Comparison of ENCODE assay signal across 17 cellular contexts in the genomic region with DNA sequence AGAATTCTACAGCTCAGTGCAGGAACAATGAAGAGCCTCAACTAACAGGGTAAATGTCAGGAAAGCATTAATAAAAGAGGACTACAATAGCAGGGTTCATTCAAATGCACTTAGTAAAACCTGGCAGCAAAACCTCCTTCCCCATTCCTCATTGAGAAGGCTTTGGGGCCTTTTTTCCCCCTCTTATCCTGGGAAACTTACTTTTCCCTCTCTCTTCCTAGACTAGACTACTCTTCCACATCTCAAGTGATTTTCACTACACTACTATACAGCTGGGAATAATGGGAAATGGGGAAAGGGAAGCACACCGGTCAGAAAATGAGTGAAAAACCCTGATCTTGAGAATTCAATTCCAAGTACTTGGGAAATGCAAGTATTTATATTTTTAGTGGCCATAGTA. TPM values are rescaled to one million over a fixed set of nuclear protein-coding genes. Genes with fewer than 3 reads are reported as not detected.
DNase-seq lines count a peak whose midpoint lies in the region; ATAC-seq and TF ChIP-seq lines count a peak whose summit lies in the region.
"Had no signal": no experiment of that assay in that cellular context is flagged by ENCODE, and none has a peak within 500 bp of the region (broad histone marks: within the 10 kb centered on the region; RNA-seq: fewer than 3 reads in every experiment).

No MANE protein-coding gene starts in this region.

- peaks cover 13 to 53% of the 10 kb centered on the region in 2 experiments for H3K79me1 ChIP-seq in IMR-90 (ENCODE audit: low read depth in 1 of 2, low read length in 2 of 2)

- H3K23ac ChIP-seq in IMR-90 (ENCODE audit: low read depth, low read length), result peak overlapping the region; percentile 82; the same call in 1 of the 2 replicates

- TF ChIP-seq CTCF in IMR-90 (conservative IDR thresholded peaks at IDR 0.05; ENCODE audit: low read depth, low read length) (no peak), neural progenitor cell (IDR thresholded peaks at IDR 0.05) (no peak)

- H3K4ac ChIP-seq in IMR-90 (ENCODE audit: low read depth, low read length), result no peak overlapping the region

- DNase-seq in activated CD4-positive, alpha-beta T cell treated with anti-CD3 and anti-CD28 coated beads for 36 hours, result no peak
- no peak for DNase-seq in activated CD4-positive, alpha-beta T cell treated with anti-CD3 and anti-CD28 coated beads for 1 hour
- DNase-seq in IMR-90 (no peak), neural progenitor cell (ENCODE audit: low spot score) (no peak), kidney tubule cell (ENCODE audit: low spot score) (no peak)
- DNase-seq in activated naive CD8-positive, alpha-beta T cell treated with anti-CD3 and anti-CD28 coated beads, Interleukin-2, amount 10 ng/mL, durations not matched to agents 7 days and 5 days, result no peak
- DNase-seq: activated B cell treated with CpG ODN at 0.5 μM for 24 hours; activated T-cell treated with anti-CD3 and anti-CD28 coated beads for 4 hours; NCI-H1417 treated with DMSO at 0.1 percent for 48 hours; NCI-H446 treated with DMSO at 0.1 percent for 48 hours; OCI-M1; stimulated activated CD4-positive, alpha-beta T cell treated with anti-CD3 and anti-CD28 coated beads, Interleukin-1b, Interleukin-23, amount 100 ng/mL, for 48 hours; SW 1271; trophoblast cell had no signal

- no peak overlapping the region for H3K4me2 ChIP-seq in IMR-90 (ENCODE audit: low read depth, low read length)
- H3K4me2 ChIP-seq in neural progenitor cell, result no peak overlapping the region
- H3K4me2 ChIP-seq: hepatocyte had no signal

- no peak overlapping the region for H2AK9ac ChIP-seq in IMR-90 (replicated peaks; ENCODE audit: low read depth, low read length, poor library complexity)

- no peaks in the 10 kb centered on the region for H3K9me1 ChIP-seq in IMR-90 (ENCODE audit: insufficient read depth, low read length)

- WGBS in IMR-90 (ENCODE audit: extremely low coverage in 2 of 2, insufficient read length in 1 of 2), 2 experiments, result no CpG with 5 or more reads among the region's 1 CpG

- H2AFZ ChIP-seq in IMR-90 (replicated peaks; ENCODE audit: low read length, poor library complexity) (no peak overlapping the region), neural progenitor cell (replicated peaks) (no peak overlapping the region)
- H2AFZ ChIP-seq: hepatocyte had no signal

- H2AK5ac ChIP-seq in IMR-90 (ENCODE audit: low read depth, low read length), result no peak overlapping the region

- H3K18ac ChIP-seq in IMR-90 (ENCODE audit: low read depth, low read length), result no peak overlapping the region

- no peak overlapping the region for H3K4me3 Mint-ChIP-seq in activated CD4-positive, alpha-beta T cell treated with anti-CD3 and anti-CD28 coated beads for 36 hours
- H3K4me3 Mint-ChIP-seq in activated naive CD8-positive, alpha-beta T cell treated with anti-CD3 and anti-CD28 coated beads, Interleukin-2, amount 10 ng/mL, durations not matched to agents 7 days and 5 days, result no peak overlapping the region
- H3K4me3 Mint-ChIP-seq in neural progenitor cell, result no peak overlapping the region
- H3K4me3 Mint-ChIP-seq: activated B cell treated with CpG ODN at 0.5 μM for 24 hours had no signal

- peaks cover 90% of the 10 kb centered on the region for H3K79me2 ChIP-seq in neural progenitor cell (ENCODE audit: low read depth)

- no peak overlapping the region; a peak in 1 of 4 replicates for H4K8ac ChIP-seq in IMR-90 (ENCODE audit: low read depth in 2 of 2, low read length in 2 of 2)

- H3K56ac ChIP-seq in IMR-90 (ENCODE audit: extremely low read depth, insufficient read depth, low read length), result no peak overlapping the region

- peak overlapping the region; percentile 15 for H2BK5ac ChIP-seq in IMR-90 (ENCODE audit: low read depth, low read length, poor library complexity, severe bottlenecking)

- no peaks in the 10 kb centered on the region for H3K27me3 Mint-ChIP-seq in activated CD4-positive, alpha-beta T cell treated with anti-CD3 and anti-CD28 coated beads for 36 hours
- no peaks in the 10 kb centered on the region for H3K27me3 Mint-ChIP-seq in activated naive CD8-positive, alpha-beta T cell treated with anti-CD3 and anti-CD28 coated beads, Interleukin-2, amount 10 ng/mL, durations not matched to agents 7 days and 5 days
- H3K27me3 Mint-ChIP-seq in neural progenitor cell (ENCODE audit: insufficient read depth, low read depth), result no peaks in the 10 kb centered on the region
- H3K27me3 Mint-ChIP-seq: activated B cell treated with CpG ODN at 0.5 μM for 24 hours had no signal

- H2BK20ac ChIP-seq in IMR-90 (ENCODE audit: low read depth, low read length), result no peak overlapping the region

- BruUV-seq in IMR-90 (replicated peaks; lab: Mats Ljungman, UMichigan), result no TSS peak

- no peak for TF ChIP-seq RAD21 in IMR-90 (IDR thresholded peaks at IDR 0.05; ENCODE audit: low read length)

- no peaks in the 10 kb centered on the region for H3K9me3 ChIP-seq in IMR-90 (ENCODE audit: control insufficient read depth, insufficient read depth, low read length)
- H3K9me3 ChIP-seq in neural progenitor cell (ENCODE audit: low read depth), result no peaks in the 10 kb centered on the region

- H3K27me3 ChIP-seq in IMR-90 (ENCODE audit: control insufficient read depth, insufficient read depth, low read length), result no peaks in the 10 kb centered on the region
- no peaks in the 10 kb centered on the region for H3K27me3 ChIP-seq in neural progenitor cell
- H3K27me3 ChIP-seq: hepatocyte had no signal

- intact Hi-C loops in activated CD4-positive, alpha-beta T cell treated with anti-CD3 and anti-CD28 coated beads for 36 hours (cut with DNase I, micrococcal nuclease), result loop anchor here in 1 of 2 experiments (2.0 to 10.0 kb wide), 2 partner anchors 26 to 244 kb away; no protein-coding TSS in a partner anchor
- intact Hi-C loops in IMR-90 (cut with micrococcal nuclease), result loop anchor here (10.0 kb wide), 1 partner anchor 176 kb away; no protein-coding TSS in a partner anchor

- H2BK120ac ChIP-seq in IMR-90 (ENCODE audit: low read depth, low read length), result no peak overlapping the region

- H4K91ac ChIP-seq in IMR-90 (ENCODE audit: insufficient read depth, low read depth, low read length), result no peak overlapping the region

- in situ Hi-C loops in IMR-90 (cut with MboI; ENCODE audit: low sequenced_read_pairs), result no loop called here

- H3K4me1 ChIP-seq in IMR-90 (ENCODE audit: control insufficient read depth, insufficient read depth, low read length), result no peaks in the 10 kb centered on the region
- no peaks in the 10 kb centered on the region for H3K4me1 ChIP-seq in neural progenitor cell

- H3K36me3 Mint-ChIP-seq in activated CD4-positive, alpha-beta T cell treated with anti-CD3 and anti-CD28 coated beads for 36 hours (ENCODE audit: low read depth), result peaks cover 74% of the 10 kb centered on the region
- H3K36me3 Mint-ChIP-seq in activated naive CD8-positive, alpha-beta T cell treated with anti-CD3 and anti-CD28 coated beads, Interleukin-2, amount 10 ng/mL, durations not matched to agents 7 days and 5 days, result peaks cover 38% of the 10 kb centered on the region
- peaks cover 30% of the 10 kb centered on the region for H3K36me3 Mint-ChIP-seq in neural progenitor cell

- peaks cover 69% of the 10 kb centered on the region for H3K36me3 ChIP-seq in IMR-90 (ENCODE audit: control insufficient read depth, insufficient read depth, low read length)
- H3K36me3 ChIP-seq in neural progenitor cell, result peaks cover 57% of the 10 kb centered on the region

- H4K5ac ChIP-seq in IMR-90 (ENCODE audit: low read depth, low read length), result no peak overlapping the region

- CTCF ChIA-PET in activated CD4-positive, alpha-beta T cell treated with anti-CD3 and anti-CD28 coated beads for 36 hours (lab: Charles Lee), result interaction anchor here (1.3 to 1.5 kb wide), 3 partner anchors 8 to 89 kb away, joined by 3 to 5 read pairs (median 5); no protein-coding TSS in a partner anchor
- CTCF ChIA-PET in IMR-90 (lab: Yijun Ruan, JAX), result interaction anchor here (0.9 kb wide), 1 partner anchor 25 kb away, joined by 3 read pairs; no protein-coding TSS in a partner anchor

- H3K27ac ChIP-seq in IMR-90 (ENCODE audit: insufficient read depth, low read length) (no peak overlapping the region), neural progenitor cell (peak overlapping the region; percentile 50)
- H3K27ac ChIP-seq: hepatocyte had no signal

- peaks cover 37% of the 10 kb centered on the region for H3K4me1 Mint-ChIP-seq in activated CD4-positive, alpha-beta T cell treated with anti-CD3 and anti-CD28 coated beads for 36 hours
- H3K4me1 Mint-ChIP-seq in activated naive CD8-positive, alpha-beta T cell treated with anti-CD3 and anti-CD28 coated beads, Interleukin-2, amount 10 ng/mL, durations not matched to agents 7 days and 5 days, result peaks cover 39% of the 10 kb centered on the region
- no peaks in the 10 kb centered on the region for H3K4me1 Mint-ChIP-seq in neural progenitor cell

- no peak overlapping the region for H3K9ac ChIP-seq in IMR-90 (ENCODE audit: low read depth, low read length)
- peak overlapping the region; percentile 5 for H3K9ac ChIP-seq in neural progenitor cell

- H4K20me1 ChIP-seq in IMR-90 (ENCODE audit: insufficient read depth, low read length) (peaks cover 75% of the 10 kb centered on the region), neural progenitor cell (ENCODE audit: low read depth) (peaks cover 94% of the 10 kb centered on the region)

- peaks cover 94% of the 10 kb centered on the region for H3F3A ChIP-seq in neural progenitor cell (ENCODE audit: low read depth)

- POLR2A ChIA-PET in activated CD4-positive, alpha-beta T cell treated with anti-CD3 and anti-CD28 coated beads for 36 hours (lab: Charles Lee), result interaction anchor here (0.6 to 2.0 kb wide), 3 partner anchors 9 to 244 kb away, joined by 3 to 11 read pairs (median 6); no protein-coding TSS in a partner anchor
- POLR2A ChIA-PET in IMR-90 (lab: Charles Lee; ENCODE audit: unreplicated experiment), result no interaction called here
- POLR2A ChIA-PET in activated naive CD8-positive, alpha-beta T cell treated with anti-CD3 and anti-CD28 coated beads, Interleukin-2, amount 10 ng/mL, durations not matched to agents 7 days and 5 days (lab: Charles Lee), result interaction anchor here (0.6 to 0.7 kb wide), 2 partner anchors 201 to 217 kb away, joined by 3 to 7 read pairs; no protein-coding TSS in a partner anchor

- H3K27ac Mint-ChIP-seq in activated CD4-positive, alpha-beta T cell treated with anti-CD3 and anti-CD28 coated beads for 36 hours, result peak overlapping the region; percentile 81
- H3K27ac Mint-ChIP-seq in activated naive CD8-positive, alpha-beta T cell treated with anti-CD3 and anti-CD28 coated beads, Interleukin-2, amount 10 ng/mL, durations not matched to agents 7 days and 5 days, result peak overlapping the region; percentile 0
- H3K27ac Mint-ChIP-seq in neural progenitor cell, result no peak overlapping the region
- H3K27ac Mint-ChIP-seq: activated B cell treated with CpG ODN at 0.5 μM for 24 hours had no signal

- no peak for ATAC-seq in activated CD4-positive, alpha-beta T cell treated with anti-CD3 and anti-CD28 coated beads for 36 hours
- ATAC-seq in IMR-90 (ENCODE audit: low read depth), result no peak
- no peak for ATAC-seq in activated naive CD8-positive, alpha-beta T cell treated with anti-CD3 and anti-CD28 coated beads, Interleukin-2, amount 10 ng/mL, durations not matched to agents 7 days and 5 days (ENCODE audit: low read depth)
- no peak for ATAC-seq in GM21723 (IDR thresholded peaks at IDR 0.05; ENCODE audit: unreplicated experiment)
- ATAC-seq in GM21423 (IDR thresholded peaks at IDR 0.05; ENCODE audit: unreplicated experiment), result no peak

- no peak overlapping the region for H2BK15ac ChIP-seq in IMR-90 (ENCODE audit: low read depth, low read length)

- TF ChIP-seq POLR2A in IMR-90 (IDR thresholded peaks at IDR 0.05; ENCODE audit: low read depth, low read length), result no peak

- no peaks in the 10 kb centered on the region for H3K9me3 Mint-ChIP-seq in activated CD4-positive, alpha-beta T cell treated with anti-CD3 and anti-CD28 coated beads for 36 hours (ENCODE audit: low read depth)
- H3K9me3 Mint-ChIP-seq in activated naive CD8-positive, alpha-beta T cell treated with anti-CD3 and anti-CD28 coated beads, Interleukin-2, amount 10 ng/mL, durations not matched to agents 7 days and 5 days, result no peaks in the 10 kb centered on the region
- H3K9me3 Mint-ChIP-seq in neural progenitor cell, result no peaks in the 10 kb centered on the region
- H3K9me3 Mint-ChIP-seq: activated B cell treated with CpG ODN at 0.5 μM for 24 hours had no signal

- dilution Hi-C loops in IMR-90 (cut with HindIII; ENCODE audit: low sequenced_read_pairs, unreplicated experiment), result no loop called here

- H3K14ac ChIP-seq in IMR-90 (replicated peaks; ENCODE audit: low read depth, low read length), result no peak overlapping the region

- no peak overlapping the region for H3K4me3 ChIP-seq in IMR-90 (ENCODE audit: insufficient read depth, low read depth, low read length)
- H3K4me3 ChIP-seq in neural progenitor cell, result no peak overlapping the region
- H3K4me3 ChIP-seq: hepatocyte had no signal

RNA-seq across cellular contexts. Expression of gene ROMO1, which starts 10.1 kb away (rescaled TPM):
- total RNA-seq in activated CD4-positive, alpha-beta T cell treated with anti-CD3 and anti-CD28 coated beads for 36 hours, result 100 to 1,000 TPM in 1 of 2 experiments, 10 to 100 TPM in 1; 50.4 to 112 TPM
- 223 and 397 TPM in 2 replicates for total RNA-seq in IMR-90 (2012; rRNA removed)
- 555 and 601 TPM in 2 replicates for polyA plus RNA-seq in IMR-90 (2012; rRNA removed)
- 1,487 and 2,019 TPM in 2 replicates for polyA plus RNA-seq in IMR-90 (2012; cell fraction: cytosol; rRNA removed)
- polyA plus RNA-seq in IMR-90 (2012; cell fraction: nucleus; rRNA removed; ENCODE audit: low replicate concordance), result 350 and 360 TPM in 2 replicates
- 100 to 1,000 TPM in 1 of 2 experiments, 10 to 100 TPM in 1; 96.9 to 112 TPM for total RNA-seq in activated naive CD8-positive, alpha-beta T cell treated with anti-CD3 and anti-CD28 coated beads, Interleukin-2, amount 10 ng/mL, durations not matched to agents 7 days and 5 days
- 135 and 253 TPM in 2 replicates for total RNA-seq in neural progenitor cell (ENCODE audit: low replicate concordance)

RNA-seq across cellular contexts. Expression of gene NFS1, which starts 10.1 kb away (rescaled TPM):
- total RNA-seq in activated CD4-positive, alpha-beta T cell treated with anti-CD3 and anti-CD28 coated beads for 36 hours, result 10 to 100 TPM; 43.2 to 44.6 TPM
- total RNA-seq in IMR-90 (2012; rRNA removed) (11.4 and 16.5 TPM in 2 replicates), neural progenitor cell (ENCODE audit: low replicate concordance) (21.7 and 29.3 TPM in 2 replicates)
- polyA plus RNA-seq in IMR-90 (2012; rRNA removed), result 31.4 and 35.6 TPM in 2 replicates
- 29.4 and 47.8 TPM in 2 replicates for polyA plus RNA-seq in IMR-90 (2012; cell fraction: cytosol; rRNA removed)
- 35.0 and 47.5 TPM in 2 replicates for polyA plus RNA-seq in IMR-90 (2012; cell fraction: nucleus; rRNA removed; ENCODE audit: low replicate concordance)
- total RNA-seq in activated naive CD8-positive, alpha-beta T cell treated with anti-CD3 and anti-CD28 coated beads, Interleukin-2, amount 10 ng/mL, durations not matched to agents 7 days and 5 days, result 10 to 100 TPM; 33.1 to 33.8 TPM

RNA-seq across cellular contexts. Expression of gene RBM39, which starts 32.8 kb away (rescaled TPM):
- 100 to 1,000 TPM; 303 to 356 TPM for total RNA-seq in activated CD4-positive, alpha-beta T cell treated with anti-CD3 and anti-CD28 coated beads for 36 hours
- 166 and 280 TPM in 2 replicates for total RNA-seq in IMR-90 (2012; rRNA removed)
- 74.3 and 106 TPM in 2 replicates for polyA plus RNA-seq in IMR-90 (2012; rRNA removed)
- 15.4 and 18.4 TPM in 2 replicates for polyA plus RNA-seq in IMR-90 (2012; cell fraction: cytosol; rRNA removed)
- polyA plus RNA-seq in IMR-90 (2012; cell fraction: nucleus; rRNA removed; ENCODE audit: low replicate concordance), result 124 and 726 TPM in 2 replicates
- 100 to 1,000 TPM; 478 to 499 TPM for total RNA-seq in activated naive CD8-positive, alpha-beta T cell treated with anti-CD3 and anti-CD28 coated beads, Interleukin-2, amount 10 ng/mL, durations not matched to agents 7 days and 5 days
- 359 and 555 TPM in 2 replicates for total RNA-seq in neural progenitor cell (ENCODE audit: low replicate concordance)

RNA-seq across cellular contexts. Expression of gene CPNE1, which starts 44.6 kb away (rescaled TPM):
- total RNA-seq in activated CD4-positive, alpha-beta T cell treated with anti-CD3 and anti-CD28 coated beads for 36 hours, result 100 to 1,000 TPM; 249 to 258 TPM
- 141 and 163 TPM in 2 replicates for total RNA-seq in IMR-90 (2012; rRNA removed)
- 165 and 189 TPM in 2 replicates for polyA plus RNA-seq in IMR-90 (2012; rRNA removed)
- 158 and 268 TPM in 2 replicates for polyA plus RNA-seq in IMR-90 (2012; cell fraction: cytosol; rRNA removed)
- polyA plus RNA-seq in IMR-90 (2012; cell fraction: nucleus; rRNA removed; ENCODE audit: low replicate concordance), result 564 and 652 TPM in 2 replicates
- 100 to 1,000 TPM; 296 to 327 TPM for total RNA-seq in activated naive CD8-positive, alpha-beta T cell treated with anti-CD3 and anti-CD28 coated beads, Interleukin-2, amount 10 ng/mL, durations not matched to agents 7 days and 5 days
- total RNA-seq in neural progenitor cell (ENCODE audit: low replicate concordance), result 140 and 189 TPM in 2 replicates

RNA-seq across cellular contexts. Expression of gene RBM12, which starts 44.6 kb away (rescaled TPM):
- total RNA-seq in activated CD4-positive, alpha-beta T cell treated with anti-CD3 and anti-CD28 coated beads for 36 hours, result 100 to 1,000 TPM; 122 to 148 TPM
- total RNA-seq in IMR-90 (2012; rRNA removed) (65.8 and 69.4 TPM in 2 replicates), neural progenitor cell (ENCODE audit: low replicate concordance) (82.8 and 112 TPM in 2 replicates)
- polyA plus RNA-seq in IMR-90 (2012; rRNA removed), result 44.7 and 51.2 TPM in 2 replicates
- 10.9 and 21.0 TPM in 2 replicates for polyA plus RNA-seq in IMR-90 (2012; cell fraction: cytosol; rRNA removed)
- polyA plus RNA-seq in IMR-90 (2012; cell fraction: nucleus; rRNA removed; ENCODE audit: low replicate concordance), result 47.0 and 117 TPM in 2 replicates
- total RNA-seq in activated naive CD8-positive, alpha-beta T cell treated with anti-CD3 and anti-CD28 coated beads, Interleukin-2, amount 10 ng/mL, durations not matched to agents 7 days and 5 days, result 100 to 1,000 TPM; 116 to 120 TPM
